8 cellular contexts compared by ENCODE assay signal in the genomic region with DNA sequence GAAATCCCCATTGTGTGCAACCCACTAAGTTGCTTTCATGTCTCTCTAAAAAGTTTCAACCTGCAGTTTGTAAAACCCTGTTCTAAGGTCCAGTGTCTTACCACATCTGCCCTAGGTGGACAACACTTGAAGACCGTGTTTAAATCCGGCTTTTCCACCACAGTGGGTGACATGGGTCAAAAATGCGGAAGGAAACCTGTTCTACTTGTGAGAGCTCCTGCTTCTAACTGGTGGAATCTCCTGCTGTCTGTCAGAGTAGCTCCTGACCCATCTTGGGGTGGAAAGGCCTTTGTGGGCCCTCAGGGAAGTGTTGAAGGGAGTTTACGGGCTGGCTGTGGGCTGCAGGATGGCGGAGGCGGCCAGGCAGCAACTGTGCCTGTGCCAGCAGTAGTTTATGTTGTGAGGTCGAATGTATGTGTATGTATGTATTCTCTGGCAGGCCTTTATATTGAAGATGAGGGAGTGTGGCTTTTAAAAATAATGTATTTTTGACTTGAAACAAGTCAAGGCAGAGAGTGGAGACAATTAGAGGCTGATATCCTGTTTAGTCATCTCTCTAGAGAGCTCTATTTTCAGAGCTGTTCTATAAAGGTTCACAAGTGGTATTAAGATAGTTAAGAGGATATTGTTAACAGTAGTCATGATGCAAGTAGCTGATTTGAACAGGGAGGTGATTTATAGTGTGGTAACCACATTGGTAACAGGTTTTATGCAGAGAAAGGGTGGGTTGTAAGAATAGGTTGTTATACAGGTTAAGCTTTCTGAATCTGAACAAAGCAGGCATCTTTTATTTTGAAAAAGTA.
DNase-seq lines count a peak whose midpoint lies in the region; ATAC-seq and TF ChIP-seq lines count a peak whose summit lies in the region.

No MANE protein-coding gene starts in this region.

- intact Hi-C loops in natural killer cell (cut with micrococcal nuclease), result loop anchor here (2.0 kb wide), 4 partner anchors 14 to 66 kb away; no protein-coding TSS in a partner anchor

- H3K36me3 ChIP-seq in HEK293 (ENCODE audit: control insufficient read depth in 2 of 2, insufficient read depth in 1 of 2, low read length in 2 of 2), result no peaks in the 10 kb centered on the region

- POLR2A ChIA-PET in HEK293 (lab: Yijun Ruan, JAX), result no interaction called here

- no peak overlapping the region for H3K4me3 ChIP-seq in HEK293 (ENCODE audit: low read depth, low read length)

- no peak for TF ChIP-seq CTCF in HEK293 (tag by site-specific recombination; IDR thresholded peaks at IDR 0.05)
- no peak for TF ChIP-seq CTCF in natural killer cell (IDR thresholded peaks at IDR 0.05)

- H3K4me3 Mint-ChIP-seq in activated naive CD8-positive, alpha-beta T cell treated with anti-CD3 and anti-CD28 coated beads, Interleukin-2, amount 50 U/mL, for 24 hours, result no peak overlapping the region
- no peak overlapping the region for H3K4me3 Mint-ChIP-seq in natural killer cell

- DNase-seq in SIG-M5 treated with dmso at 0.1 percent for 504 hours (lab: John Stamatoyannopoulos, UW; ENCODE audit: unreplicated experiment) (peak; percentile 52), SIG-M5 (lab: John Stamatoyannopoulos, UW) (no peak), NCI-H2029 treated with DMSO at 0.1 percent for 48 hours (lab: John Stamatoyannopoulos, UW) (peak; percentile 99), natural killer cell (peak; percentile 58), NCI-H1048 (lab: John Stamatoyannopoulos, UW) (no peak), NCI-H146 treated with DMSO at 0.1 percent for 48 hours (lab: John Stamatoyannopoulos, UW; ENCODE audit: unreplicated experiment) (no peak)
- peak; percentile 54 for DNase-seq in activated naive CD8-positive, alpha-beta T cell treated with anti-CD3 and anti-CD28 coated beads, Interleukin-2, amount 50 U/mL, for 24 hours

- peak overlapping the region; percentile 18 for H3K27ac ChIP-seq in HEK293 (ENCODE audit: extremely low read depth, low read depth, low read length)

- H3K36me3 Mint-ChIP-seq in activated naive CD8-positive, alpha-beta T cell treated with anti-CD3 and anti-CD28 coated beads, Interleukin-2, amount 50 U/mL, for 24 hours (ENCODE audit: low read depth), result peaks cover 42% of the 10 kb centered on the region
- peaks cover 10% of the 10 kb centered on the region for H3K36me3 Mint-ChIP-seq in natural killer cell

- peaks cover 11% of the 10 kb centered on the region for H3K4me1 ChIP-seq in HEK293 (ENCODE audit: control insufficient read depth, insufficient read depth, low read length)

- H3K27me3 Mint-ChIP-seq in activated naive CD8-positive, alpha-beta T cell treated with anti-CD3 and anti-CD28 coated beads, Interleukin-2, amount 50 U/mL, for 24 hours, result no peaks in the 10 kb centered on the region
- no peaks in the 10 kb centered on the region for H3K27me3 Mint-ChIP-seq in natural killer cell (ENCODE audit: low read depth in 2 of 2)

- ATAC-seq in activated naive CD8-positive, alpha-beta T cell treated with anti-CD3 and anti-CD28 coated beads, Interleukin-2, amount 50 U/mL, for 24 hours, result peak; percentile 83
- ATAC-seq in natural killer cell, result peak; percentile 60 to 88 (median 79)

- no peaks in the 10 kb centered on the region for H3K4me1 Mint-ChIP-seq in activated naive CD8-positive, alpha-beta T cell treated with anti-CD3 and anti-CD28 coated beads, Interleukin-2, amount 50 U/mL, for 24 hours
- peaks cover 0 to 15% of the 10 kb centered on the region in 2 donors for H3K4me1 Mint-ChIP-seq in natural killer cell

- no peaks in the 10 kb centered on the region for H3K9me3 ChIP-seq in HEK293 (ENCODE audit: control insufficient read depth, insufficient read depth, low read depth, low read length)

- H3K9me3 Mint-ChIP-seq in activated naive CD8-positive, alpha-beta T cell treated with anti-CD3 and anti-CD28 coated beads, Interleukin-2, amount 50 U/mL, for 24 hours, result no peaks in the 10 kb centered on the region
- no peaks in the 10 kb centered on the region for H3K9me3 Mint-ChIP-seq in natural killer cell

- CTCF ChIA-PET in HEK293 (lab: Yijun Ruan, JAX), result interaction anchor here (0.6 to 0.7 kb wide), 2 partner anchors 110 to 422 kb away, joined by 4 to 7 read pairs; no protein-coding TSS in a partner anchor

- no peak overlapping the region for H3K27ac Mint-ChIP-seq in activated naive CD8-positive, alpha-beta T cell treated with anti-CD3 and anti-CD28 coated beads, Interleukin-2, amount 50 U/mL, for 24 hours
- H3K27ac Mint-ChIP-seq in natural killer cell, result no peak overlapping the region

TF ChIP-seq in HEK293, 187 proteins besides CTCF, POLR2A, EP300 and RAD21 (continues in another document):
- peak; percentile 52; the same call in 1 of the 2 replicates for TF ChIP-seq IKZF3 (tag by site-specific recombination; IDR thresholded peaks at IDR 0.05)
- no peak for TF ChIP-seq TCF7L2 (IDR thresholded peaks at IDR 0.05; ENCODE audit: borderline replicate concordance, low read depth, low read length)
- TF ChIP-seq, protein P1, sequence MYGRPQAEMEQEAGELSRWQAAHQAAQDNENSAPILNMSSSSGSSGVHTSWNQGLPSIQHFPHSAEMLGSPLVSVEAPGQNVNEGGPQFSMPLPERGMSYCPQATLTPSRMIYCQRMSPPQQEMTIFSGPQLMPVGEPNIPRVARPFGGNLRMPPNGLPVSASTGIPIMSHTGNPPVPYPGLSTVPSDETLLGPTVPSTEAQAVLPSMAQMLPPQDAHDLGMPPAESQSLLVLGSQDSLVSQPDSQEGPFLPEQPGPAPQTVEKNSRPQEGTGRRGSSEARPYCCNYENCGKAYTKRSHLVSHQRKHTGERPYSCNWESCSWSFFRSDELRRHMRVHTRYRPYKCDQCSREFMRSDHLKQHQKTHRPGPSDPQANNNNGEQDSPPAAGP (tag by site-specific recombination; IDR thresholded peaks at IDR 0.05), result 0 out of 2 replicates have a peak, but pooled peaks have one; percentile 44
- peak; percentile 79 for TF ChIP-seq ZNF843 (tag by site-specific recombination; IDR thresholded peaks at IDR 0.05)
- TF ChIP-seq, protein P2, sequence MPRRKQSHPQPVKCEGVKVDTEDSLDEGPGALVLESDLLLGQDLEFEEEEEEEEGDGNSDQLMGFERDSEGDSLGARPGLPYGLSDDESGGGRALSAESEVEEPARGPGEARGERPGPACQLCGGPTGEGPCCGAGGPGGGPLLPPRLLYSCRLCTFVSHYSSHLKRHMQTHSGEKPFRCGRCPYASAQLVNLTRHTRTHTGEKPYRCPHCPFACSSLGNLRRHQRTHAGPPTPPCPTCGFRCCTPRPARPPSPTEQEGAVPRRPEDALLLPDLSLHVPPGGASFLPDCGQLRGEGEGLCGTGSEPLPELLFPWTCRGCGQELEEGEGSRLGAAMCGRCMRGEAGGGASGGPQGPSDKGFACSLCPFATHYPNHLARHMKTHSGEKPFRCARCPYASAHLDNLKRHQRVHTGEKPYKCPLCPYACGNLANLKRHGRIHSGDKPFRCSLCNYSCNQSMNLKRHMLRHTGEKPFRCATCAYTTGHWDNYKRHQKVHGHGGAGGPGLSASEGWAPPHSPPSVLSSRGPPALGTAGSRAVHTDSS (tag by site-specific recombination; IDR thresholded peaks at IDR 0.05), result 0 out of 2 replicates have a peak, but pooled peaks have one; percentile 7
- TF ChIP-seq KLF9 (tag by site-specific recombination; IDR thresholded peaks at IDR 0.05; ENCODE audit: low read depth), result no peak
- no peak for TF ChIP-seq ZNF133 (tag by site-specific recombination; IDR thresholded peaks at IDR 0.05)
- no peak for TF ChIP-seq KLF1 (tag by site-specific recombination; IDR thresholded peaks at IDR 0.05)
- peak; percentile 34; the same call in 1 of the 2 replicates for TF ChIP-seq ZNF341 (tag by site-specific recombination; IDR thresholded peaks at IDR 0.05; ENCODE audit: low read depth)
- peak; percentile 29; the same call in 1 of the 2 replicates for TF ChIP-seq ZNF24 (tag by site-specific recombination; IDR thresholded peaks at IDR 0.05)
- TF ChIP-seq, protein P3, sequence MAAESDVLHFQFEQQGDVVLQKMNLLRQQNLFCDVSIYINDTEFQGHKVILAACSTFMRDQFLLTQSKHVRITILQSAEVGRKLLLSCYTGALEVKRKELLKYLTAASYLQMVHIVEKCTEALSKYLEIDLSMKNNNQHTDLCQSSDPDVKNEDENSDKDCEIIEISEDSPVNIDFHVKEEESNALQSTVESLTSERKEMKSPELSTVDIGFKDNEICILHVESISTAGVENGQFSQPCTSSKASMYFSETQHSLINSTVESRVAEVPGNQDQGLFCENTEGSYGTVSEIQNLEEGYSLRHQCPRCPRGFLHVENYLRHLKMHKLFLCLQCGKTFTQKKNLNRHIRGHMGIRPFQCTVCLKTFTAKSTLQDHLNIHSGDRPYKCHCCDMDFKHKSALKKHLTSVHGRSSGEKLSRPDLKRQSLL (tag by site-specific recombination; IDR thresholded peaks at IDR 0.05), result 0 out of 2 replicates have a peak, but pooled peaks have one; percentile 25
- TF ChIP-seq ZBTB8A (tag by site-specific recombination; IDR thresholded peaks at IDR 0.05), result 0 out of 2 replicates have a peak, but pooled peaks have one; percentile 18
- peak; percentile 75 for TF ChIP-seq ZFHX2 (tag by site-specific recombination; conservative IDR thresholded peaks at IDR 0.05)
- TF ChIP-seq, protein P4, sequence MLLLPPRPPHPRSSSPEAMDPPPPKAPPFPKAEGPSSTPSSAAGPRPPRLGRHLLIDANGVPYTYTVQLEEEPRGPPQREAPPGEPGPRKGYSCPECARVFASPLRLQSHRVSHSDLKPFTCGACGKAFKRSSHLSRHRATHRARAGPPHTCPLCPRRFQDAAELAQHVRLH (tag by site-specific recombination; IDR thresholded peaks at IDR 0.05), result 0 out of 2 replicates have a peak, but pooled peaks have one; percentile 28
- TF ChIP-seq, protein P5, sequence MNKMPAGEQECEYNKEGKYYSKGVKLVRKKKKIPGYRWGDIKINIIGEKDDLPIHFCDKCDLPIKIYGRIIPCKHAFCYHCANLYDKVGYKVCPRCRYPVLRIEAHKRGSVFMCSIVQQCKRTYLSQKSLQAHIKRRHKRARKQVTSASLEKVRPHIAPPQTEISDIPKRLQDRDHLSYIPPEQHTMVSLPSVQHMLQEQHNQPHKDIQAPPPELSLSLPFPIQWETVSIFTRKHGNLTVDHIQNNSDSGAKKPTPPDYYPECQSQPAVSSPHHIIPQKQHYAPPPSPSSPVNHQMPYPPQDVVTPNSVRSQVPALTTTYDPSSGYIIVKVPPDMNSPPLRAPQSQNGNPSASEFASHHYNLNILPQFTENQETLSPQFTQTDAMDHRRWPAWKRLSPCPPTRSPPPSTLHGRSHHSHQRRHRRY (tag by site-specific recombination; IDR thresholded peaks at IDR 0.05), result no peak
- TF ChIP-seq MZF1 (tag by site-specific recombination; IDR thresholded peaks at IDR 0.05; ENCODE audit: borderline replicate concordance), result no peak

Comparison
In these comparisons a context has a peak if more than half of its experiments do, and no peak if none do; other contexts are left out.
1. DNase-seq: peak in SIG-M5 treated with dmso at 0.1 percent for 504 hours (single experiment), NCI-H2029 treated with DMSO at 0.1 percent for 48 hours (single experiment), activated naive CD8-positive, alpha-beta T cell treated with anti-CD3 and anti-CD28 coated beads, Interleukin-2, amount 50 U/mL, for 24 hours (single experiment) and natural killer cell (single experiment); none in SIG-M5 (single experiment), NCI-H1048 (single experiment) and NCI-H146 treated with DMSO at 0.1 percent for 48 hours (single experiment).